ENCODE assay signal across 7 cellular contexts in genomic region chr5:75048457-75048953, GRCh38. TPM values are rescaled to one million over a fixed set of nuclear protein-coding genes. Genes with fewer than 3 reads are reported as not detected.
A peak's percentile ranks its signal among the peaks of the same experiment; 100 is the strongest.
DNase-seq lines count a peak whose midpoint lies in the region; ATAC-seq, FAIRE-seq and TF ChIP-seq lines count a peak whose summit lies in the region.

No MANE protein-coding gene starts in this region.

- WGBS in stomach, 5 donors: 34 to 52% (median 42%) methylated on average over 7 of the region's 7 CpGs
- 68% methylated on average over 7 of the region's 7 CpGs for WGBS in prostate gland

- peak; percentile 65 for ATAC-seq in HG03066 (IDR thresholded peaks at IDR 0.05; ENCODE audit: low read depth, unreplicated experiment)

- peaks cover 26 to 66% (median 52%) of the 10 kb centered on the region in 4 donors for H3K4me1 ChIP-seq in stomach
- no peaks in the 10 kb centered on the region for H3K4me1 ChIP-seq in prostate gland (replicated peaks)

- H3K9me3 ChIP-seq in stomach (no peaks in the 10 kb centered on the region), prostate gland (no peaks in the 10 kb centered on the region)

- TF ChIP-seq POLR2A in stomach (IDR thresholded peaks at IDR 0.05): no peak
- no peak for TF ChIP-seq POLR2A in prostate gland (IDR thresholded peaks at IDR 0.05)

- intact Hi-C loops in stomach (cut with DNase I; ENCODE audit: low total_unique reads): no loop called here
- intact Hi-C loops in prostate gland (cut with DNase I): no loop called here

- FAIRE-seq in GM19239 (lab: Jason Lieb, UNC): peak; percentile 64

- H3K27me3 ChIP-seq in stomach (peaks cover 0 to 13% (median 0%) of the 10 kb centered on the region in 3 donors), prostate gland (replicated peaks; ENCODE audit: insufficient read depth) (no peaks in the 10 kb centered on the region)

- H3K4me3 ChIP-seq in stomach (peak overlapping the region; percentile 7 to 31 (median 20)), prostate gland (no peak overlapping the region)

- H3K36me3 ChIP-seq in stomach: peaks cover 0 to 32% (median 30%) of the 10 kb centered on the region in 4 donors
- no peaks in the 10 kb centered on the region for H3K36me3 ChIP-seq in prostate gland

- H3K27ac ChIP-seq in caudate nucleus (ENCODE audit: low read depth, low read length) (peak overlapping the region; percentile 33), stomach (peak overlapping the region; percentile 14 to 98 (median 55)), prostate gland (no peak overlapping the region)

- TF ChIP-seq CTCF in stomach (IDR thresholded peaks at IDR 0.05) (no peak), prostate gland (IDR thresholded peaks at IDR 0.05) (no peak)

- DNase-seq in GM19239 (ENCODE audit: insufficient read length, low spot score): no peak
- no peak for DNase-seq in caudate nucleus (lab: John Stamatoyannopoulos, UW)
- no peak for DNase-seq in stomach
- DNase-seq in NCI-H1105 (lab: John Stamatoyannopoulos, UW): no peak
- no peak for DNase-seq in SW 1271 (lab: John Stamatoyannopoulos, UW)
- no peak for DNase-seq in prostate gland (ENCODE audit: low spot score)

- TF ChIP-seq EP300 in stomach (IDR thresholded peaks at IDR 0.05): no peak

RNA-seq across cellular contexts. Expression of gene GCNT4, which starts 3.9 kb away (rescaled TPM):
- 10 to 100 TPM in 2 of 5 donors, 1 to 10 TPM in 3; 1.2 to 31.4 (median 8.0) TPM for total RNA-seq in stomach
- 1 to 10 TPM; 1.5 to 3.8 (median 3.3) TPM for polyA plus RNA-seq in stomach
- 1 to 10 TPM; 1.3 to 1.4 TPM for total RNA-seq in prostate gland

Comparison
In these comparisons a context has a peak if more than half of its experiments do, and no peak if none do; other contexts are left out.
1. H3K27ac ChIP-seq: peak in caudate nucleus (single experiment) and stomach (5 of 5); none in prostate gland (0 of 2).
2. H3K4me3 ChIP-seq: peak in stomach (4 of 4); none in prostate gland (0 of 2).